Comparison of ENCODE assay signal across 19 cellular contexts in genomic region chr2:199987586-199987985, GRCh38. TPM values are rescaled to one million over a fixed set of nuclear protein-coding genes. Genes with fewer than 3 reads are reported as not detected.
DNase-seq lines count a peak whose midpoint lies in the region; ATAC-seq and TF ChIP-seq lines count a peak whose summit lies in the region.
"Had no signal": no experiment of that assay in that cellular context is flagged by ENCODE, and none has a peak within 500 bp of the region (broad histone marks: within the 10 kb centered on the region; RNA-seq: fewer than 3 reads in every experiment).

No MANE protein-coding gene starts in this region.

- DNase-seq in NCI-H1092 treated with DMSO at 0.1 percent for 48 hours (lab: John Stamatoyannopoulos, UW) (peak; percentile 25), NCI-H1092 (lab: John Stamatoyannopoulos, UW) (no peak), NCI-H2171 treated with DMSO at 0.1 percent for 48 hours (lab: John Stamatoyannopoulos, UW) (peak; percentile 72), choroid plexus epithelial cell (ENCODE audit: low read depth) (peak; percentile 27), osteoblast (ENCODE audit: insufficient read length, low spot score, missing footprints) (no peak), omental fat pad (ENCODE audit: low spot score) (no peak), dermis blood vessel endothelial cell (no peak)
- DNase-seq: 8988T; activated CD4-positive, alpha-beta T cell treated with anti-CD3 and anti-CD28 coated beads, Interleukin-2, amount 50 U/mL, for 1 hour; activated CD8-positive, alpha-beta memory T cell treated with anti-CD3 and anti-CD28 coated beads, Interleukin-2, amount 50 U/mL, for 48 hours; amygdala; H7; left lung; MG63; NCI-H510A treated with DMSO at 0.1 percent for 48 hours; upper lobe of right lung had no signal

- H3K79me2 ChIP-seq in osteoblast (ENCODE audit: insufficient read depth, low read length), result no peaks in the 10 kb centered on the region

- H3K4me1 ChIP-seq in osteoblast (ENCODE audit: insufficient read depth, low read length), result peaks cover 10% of the 10 kb centered on the region
- H3K4me1 ChIP-seq: upper lobe of right lung had no signal

- H4K20me1 ChIP-seq in osteoblast (ENCODE audit: insufficient read depth, low read length), result no peaks in the 10 kb centered on the region

- no peaks in the 10 kb centered on the region for H3K36me3 ChIP-seq in osteoblast (ENCODE audit: insufficient read depth, low read length)
- H3K36me3 ChIP-seq: left lung, MG63, upper lobe of right lung had no signal

- no peak for ATAC-seq in omental fat pad (ENCODE audit: low FRiP score)
- ATAC-seq in activated T-helper 17 cell treated with anti-CD3 and anti-CD28 coated beads, Interleukin-2, amount 50 U/mL, for 72 hours (replicated peaks), result no peak
- ATAC-seq: GM12878, left lung, upper lobe of right lung had no signal

- no peaks in the 10 kb centered on the region for H3K9me3 Mint-ChIP-seq in activated T-helper 17 cell treated with anti-CD3 and anti-CD28 coated beads, Interleukin-2, amount 50 U/mL, for 72 hours
- H3K9me3 Mint-ChIP-seq: stimulated activated naive CD8-positive, alpha-beta T cell treated with anti-CD3 and anti-CD28 coated beads, Interleukin-15, Interleukin-2, amounts not matched to agents 100 ng/mL and 50 ng/mL, for 24 hours had no signal

- no peaks in the 10 kb centered on the region for H3K9me3 ChIP-seq in osteoblast (ENCODE audit: low read depth, low read length)
- H3K9me3 ChIP-seq: left lung, MG63, upper lobe of right lung had no signal

- H3K4me3 ChIP-seq in choroid plexus epithelial cell (ENCODE audit: low read depth, low read length), result no peak overlapping the region
- no peak overlapping the region for H3K4me3 ChIP-seq in osteoblast (ENCODE audit: insufficient read depth, low read length)
- H3K4me3 ChIP-seq: GM12878, left lung, MG63, upper lobe of right lung had no signal

- peaks cover 1% of the 10 kb centered on the region for H3K27me3 Mint-ChIP-seq in activated T-helper 17 cell treated with anti-CD3 and anti-CD28 coated beads, Interleukin-2, amount 50 U/mL, for 72 hours
- H3K27me3 Mint-ChIP-seq: stimulated activated naive CD8-positive, alpha-beta T cell treated with anti-CD3 and anti-CD28 coated beads, Interleukin-15, Interleukin-2, amounts not matched to agents 100 ng/mL and 50 ng/mL, for 24 hours had no signal

- H3K36me3 Mint-ChIP-seq in activated T-helper 17 cell treated with anti-CD3 and anti-CD28 coated beads, Interleukin-2, amount 50 U/mL, for 72 hours (ENCODE audit: low read depth), result no peaks in the 10 kb centered on the region

- H3K27me3 ChIP-seq in osteoblast (ENCODE audit: insufficient read depth, low read length), result no peaks in the 10 kb centered on the region
- H3K27me3 ChIP-seq: left lung, MG63, upper lobe of right lung had no signal

- H3K27ac Mint-ChIP-seq in activated T-helper 17 cell treated with anti-CD3 and anti-CD28 coated beads, Interleukin-2, amount 50 U/mL, for 72 hours, result no peak overlapping the region
- H3K27ac Mint-ChIP-seq: stimulated activated naive CD8-positive, alpha-beta T cell treated with anti-CD3 and anti-CD28 coated beads, Interleukin-15, Interleukin-2, amounts not matched to agents 100 ng/mL and 50 ng/mL, for 24 hours had no signal

- H3K4me2 ChIP-seq in osteoblast (ENCODE audit: insufficient read depth, low read length), result peak overlapping the region; percentile 59

- H2AFZ ChIP-seq in osteoblast (ENCODE audit: low read length), result peak overlapping the region; percentile 79

- TF ChIP-seq CTCF in choroid plexus epithelial cell (conservative IDR thresholded peaks at IDR 0.05; ENCODE audit: low read depth, low read length), result no peak
- no peak for TF ChIP-seq CTCF in osteoblast (IDR thresholded peaks at IDR 0.05; ENCODE audit: extremely low read depth, low read depth, low read length)
- TF ChIP-seq CTCF in omental fat pad (IDR thresholded peaks at IDR 0.05), result no peak

- no peak overlapping the region for H3K27ac ChIP-seq in osteoblast (ENCODE audit: low read depth, low read length)
- H3K27ac ChIP-seq: upper lobe of right lung had no signal

- no peak overlapping the region for H3K4me3 Mint-ChIP-seq in activated T-helper 17 cell treated with anti-CD3 and anti-CD28 coated beads, Interleukin-2, amount 50 U/mL, for 72 hours
- H3K4me3 Mint-ChIP-seq: stimulated activated naive CD8-positive, alpha-beta T cell treated with anti-CD3 and anti-CD28 coated beads, Interleukin-15, Interleukin-2, amounts not matched to agents 100 ng/mL and 50 ng/mL, for 24 hours had no signal

- H3K4me1 Mint-ChIP-seq in activated T-helper 17 cell treated with anti-CD3 and anti-CD28 coated beads, Interleukin-2, amount 50 U/mL, for 72 hours, result peaks cover 4% of the 10 kb centered on the region

RNA-seq across cellular contexts. Expression of gene MAIP1, which starts 32.2 kb away (rescaled TPM):
- 26.8 and 33.3 TPM in 2 replicates for total RNA-seq in osteoblast
- total RNA-seq in omental fat pad, result 10 to 100 TPM; 10.2 to 21.7 (median 20.0) TPM
- total RNA-seq in dermis blood vessel endothelial cell, result 25.4 and 30.1 TPM in 2 replicates
- total RNA-seq in activated T-helper 17 cell treated with anti-CD3 and anti-CD28 coated beads, Interleukin-2, amount 50 U/mL, for 72 hours, result 10 to 100 TPM; 22.8 to 35.3 TPM

RNA-seq across cellular contexts. Expression of gene TYW5, which starts 32.3 kb away (rescaled TPM):
- total RNA-seq in osteoblast (7.6 and 8.3 TPM in 2 replicates), omental fat pad (1 to 10 TPM; 4.1 to 9.5 (median 7.2) TPM), dermis blood vessel endothelial cell (7.4 and 7.7 TPM in 2 replicates)
- total RNA-seq in activated T-helper 17 cell treated with anti-CD3 and anti-CD28 coated beads, Interleukin-2, amount 50 U/mL, for 72 hours, result 10 to 100 TPM; 11.0 to 16.1 TPM

Comparison
In these comparisons a context has a peak if more than half of its experiments do, and no peak if none do; other contexts are left out.
1. DNase-seq: peak in NCI-H1092 treated with DMSO at 0.1 percent for 48 hours (single experiment), NCI-H2171 treated with DMSO at 0.1 percent for 48 hours (single experiment) and choroid plexus epithelial cell (single experiment); none in NCI-H1092 (single experiment), osteoblast (single experiment), omental fat pad (single experiment) and dermis blood vessel endothelial cell (single experiment).